Comparison of ENCODE assay signal across 27 cellular contexts in the genomic region with DNA sequence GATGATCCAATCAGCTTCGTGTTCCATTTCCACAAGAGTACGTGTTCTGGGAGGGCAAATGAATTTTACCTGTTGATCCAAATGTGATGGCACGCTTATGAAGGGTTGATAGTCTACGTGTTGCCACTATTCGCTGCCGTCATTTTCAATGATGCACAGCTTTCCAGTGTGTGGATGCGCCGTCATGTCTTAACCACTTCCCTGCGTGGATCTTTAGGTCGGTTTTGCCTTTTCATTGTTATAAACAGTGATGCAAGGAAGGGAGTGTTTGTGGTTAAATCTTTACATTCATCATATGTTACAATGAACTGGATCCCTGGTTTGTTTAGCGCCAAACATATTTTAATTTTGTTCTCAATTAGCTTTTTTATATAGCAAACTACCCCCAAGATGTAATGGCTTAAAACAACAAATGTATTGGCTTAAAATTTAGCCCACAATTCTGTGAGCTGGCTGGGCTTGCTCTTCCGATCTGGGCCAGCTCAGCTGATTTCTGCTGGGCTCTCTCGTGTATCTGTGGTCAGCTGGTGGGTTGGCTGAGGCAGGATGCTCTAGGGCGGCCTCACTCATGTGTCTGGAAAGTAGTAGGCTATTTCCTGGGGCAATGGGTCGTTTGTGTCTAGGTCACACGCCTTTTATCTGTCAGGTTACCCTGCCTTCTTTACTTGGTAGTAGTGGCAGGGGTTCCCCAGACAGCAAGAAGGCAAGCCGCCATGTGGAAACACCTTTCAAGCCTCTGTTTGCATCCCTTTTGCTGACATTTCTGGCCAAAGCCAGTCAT.
A peak's percentile ranks its signal among the peaks of the same experiment; 100 is the strongest.
DNase-seq lines count a peak whose midpoint lies in the region; ATAC-seq and TF ChIP-seq lines count a peak whose summit lies in the region.
"Had no signal": no experiment of that assay in that cellular context is flagged by ENCODE, and none has a peak within 500 bp of the region (broad histone marks: within the 10 kb centered on the region; RNA-seq: fewer than 3 reads in every experiment).

No MANE protein-coding gene starts in this region.

- H3K9me3 ChIP-seq in Loucy (ENCODE audit: insufficient read depth, low read depth, low read length) (no peaks in the 10 kb centered on the region), GM23248 (ENCODE audit: low read depth) (no peaks in the 10 kb centered on the region)
- H3K9me3 ChIP-seq: neutrophil, sigmoid colon had no signal

- H3K79me2 ChIP-seq in Loucy (ENCODE audit: insufficient read depth, low read length), result no peaks in the 10 kb centered on the region
- no peaks in the 10 kb centered on the region for H3K79me2 ChIP-seq in GM23248 (ENCODE audit: insufficient read depth)

- peaks cover 51% of the 10 kb centered on the region for H3K4me1 ChIP-seq in Loucy (ENCODE audit: insufficient read depth, low read length, poor library complexity, severe bottlenecking)
- peaks cover 15% of the 10 kb centered on the region; the same call in 1 of the 2 replicates for H3K4me1 ChIP-seq in GM23248 (ENCODE audit: insufficient read depth)

- H3F3A ChIP-seq in Loucy (ENCODE audit: low read depth) (no peaks in the 10 kb centered on the region; the same call in 1 of the 2 replicates), GM23248 (ENCODE audit: insufficient read depth) (0 out of 2 replicates have a peak, but pooled peaks cover 20% of the 10 kb centered on the region)

- H3K27me3 Mint-ChIP-seq in dendritic cell treated with granulocyte-macrophage colony-stimulating factor and Interleukin-4, amounts not matched to agents 40 ng/mL and 50 ng/mL, for 4 days, result no peaks in the 10 kb centered on the region
- H3K27me3 Mint-ChIP-seq: CD8-positive, alpha-beta memory T cell; progenitor cell of endocrine pancreas; type B pancreatic cell had no signal

- ATAC-seq in stimulated activated effector memory CD8-positive, alpha-beta T cell treated with anti-CD3 and anti-CD28 coated beads, Interleukin-12 subunit alpha, Interleukin-12 subunit beta, amount 100 ng/mL, for 72 hours, result peak; percentile 79

- WGBS in GM23248 (ENCODE audit: low coverage in 1 of 2, low lambda C conversion rate in 2 of 2, missing lambda C conversion rate in 2 of 2), 2 experiments, result 89 to 93% methylated on average over 17 of the region's 17 CpGs

- no peaks in the 10 kb centered on the region for H3K36me3 ChIP-seq in Loucy (ENCODE audit: insufficient read depth, low read length)
- H3K36me3 ChIP-seq in GM23248 (ENCODE audit: low read depth), result no peaks in the 10 kb centered on the region
- H3K36me3 ChIP-seq: neutrophil, sigmoid colon, WERI-Rb-1 had no signal

- H3K4me1 Mint-ChIP-seq in dendritic cell treated with granulocyte-macrophage colony-stimulating factor and Interleukin-4, amounts not matched to agents 40 ng/mL and 50 ng/mL, for 4 days (ENCODE audit: low read depth), result peaks cover 35% of the 10 kb centered on the region
- H3K4me1 Mint-ChIP-seq in stimulated activated effector memory CD8-positive, alpha-beta T cell treated with anti-CD3 and anti-CD28 coated beads, Interleukin-12 subunit alpha, Interleukin-12 subunit beta, amount 100 ng/mL, for 72 hours, result peaks cover 35% of the 10 kb centered on the region

- peak; percentile 52 for DNase-seq in NOMO-1 treated with DMSO at 0.1 percent for 48 hours (lab: John Stamatoyannopoulos, UW; ENCODE audit: unreplicated experiment)
- DNase-seq in NOMO-1 treated with dmso at 0.1 percent for 144 hours (lab: John Stamatoyannopoulos, UW; ENCODE audit: unreplicated experiment), result no peak
- DNase-seq in stimulated activated effector memory CD8-positive, alpha-beta T cell treated with anti-CD3 and anti-CD28 coated beads, Interleukin-12 subunit alpha, Interleukin-12 subunit beta, amount 100 ng/mL, for 72 hours (ENCODE audit: low spot score in 2 of 2), result no peak
- no peak for DNase-seq in GM19238 (ENCODE audit: insufficient read length, low spot score)
- no peak for DNase-seq in GM23248
- DNase-seq in Kasumi-1 (lab: John Stamatoyannopoulos, UW), result no peak
- DNase-seq: 8988T; activated CD4-positive, alpha-beta T cell treated with anti-CD3 and anti-CD28 coated beads, Interleukin-2, amount 50 U/mL, for 4 hours; activated effector memory CD4-positive, alpha-beta T cell treated with Interleukin-2 at 50 U/mL for 16 hours; CD8-positive, alpha-beta memory T cell; cerebellar nuclear complex; DMS53; GDM1; glutamatergic neuron; NCI-H1694 treated with DMSO at 0.1 percent for 48 hours; NCI-H2171 treated with DMSO at 0.1 percent for 48 hours; NCI-H526 treated with DMSO at 0.1 percent for 48 hours; sigmoid colon; stimulated activated CD4-positive, alpha-beta T cell treated with anti-CD3 and anti-CD28 coated beads, Interleukin-15, amount 100 ng/mL, for 24 hours; WERI-Rb-1 had no signal

- in situ Hi-C loops in GM23248 (cut with MboI), result no loop called here

- H3K4me2 ChIP-seq in Loucy (ENCODE audit: low read depth, low read length, poor library complexity, severe bottlenecking) (peak overlapping the region; percentile 52), GM23248 (ENCODE audit: unreplicated experiment) (no peak overlapping the region)

- no peak overlapping the region for H3K4me3 Mint-ChIP-seq in dendritic cell treated with granulocyte-macrophage colony-stimulating factor and Interleukin-4, amounts not matched to agents 40 ng/mL and 50 ng/mL, for 4 days
- H3K4me3 Mint-ChIP-seq in stimulated activated effector memory CD8-positive, alpha-beta T cell treated with anti-CD3 and anti-CD28 coated beads, Interleukin-12 subunit alpha, Interleukin-12 subunit beta, amount 100 ng/mL, for 72 hours, result peak overlapping the region; percentile 31
- H3K4me3 Mint-ChIP-seq: CD8-positive, alpha-beta memory T cell; type B pancreatic cell had no signal

- H4K20me1 ChIP-seq in Loucy (ENCODE audit: insufficient read depth, low read length, poor library complexity, severe bottlenecking) (no peaks in the 10 kb centered on the region), GM23248 (ENCODE audit: insufficient read depth) (no peaks in the 10 kb centered on the region)

- H3K27ac Mint-ChIP-seq in dendritic cell treated with granulocyte-macrophage colony-stimulating factor and Interleukin-4, amounts not matched to agents 40 ng/mL and 50 ng/mL, for 4 days, result peak overlapping the region; percentile 22
- peak overlapping the region; percentile 27 for H3K27ac Mint-ChIP-seq in stimulated activated effector memory CD8-positive, alpha-beta T cell treated with anti-CD3 and anti-CD28 coated beads, Interleukin-12 subunit alpha, Interleukin-12 subunit beta, amount 100 ng/mL, for 72 hours
- H3K27ac Mint-ChIP-seq: progenitor cell of endocrine pancreas, type B pancreatic cell had no signal

- H2AFZ ChIP-seq in Loucy (ENCODE audit: low read length), result no peak overlapping the region
- no peak overlapping the region for H2AFZ ChIP-seq in GM23248

- intact Hi-C loops in dendritic cell treated with granulocyte-macrophage colony-stimulating factor and Interleukin-4, amounts not matched to agents 40 ng/mL and 50 ng/mL, for 4 days (cut with micrococcal nuclease), result no loop called here

- no peak overlapping the region for H3K9ac ChIP-seq in Loucy (ENCODE audit: low read depth, low read length, poor library complexity, severe bottlenecking)
- no peak overlapping the region for H3K9ac ChIP-seq in GM23248

- no peaks in the 10 kb centered on the region for H3K9me3 Mint-ChIP-seq in dendritic cell treated with granulocyte-macrophage colony-stimulating factor and Interleukin-4, amounts not matched to agents 40 ng/mL and 50 ng/mL, for 4 days
- H3K9me3 Mint-ChIP-seq in stimulated activated effector memory CD8-positive, alpha-beta T cell treated with anti-CD3 and anti-CD28 coated beads, Interleukin-12 subunit alpha, Interleukin-12 subunit beta, amount 100 ng/mL, for 72 hours, result no peaks in the 10 kb centered on the region
- H3K9me3 Mint-ChIP-seq: CD8-positive, alpha-beta memory T cell had no signal

- TF ChIP-seq CTCF in Loucy (conservative IDR thresholded peaks at IDR 0.05; ENCODE audit: low read length), result no peak

- H3K27ac ChIP-seq in GM23248, result no peak overlapping the region
- H3K27ac ChIP-seq: HL-60, neutrophil, sigmoid colon, WERI-Rb-1 had no signal

- no peak overlapping the region for H3K4me3 ChIP-seq in Loucy (ENCODE audit: low read length, poor library complexity, severe bottlenecking)
- H3K4me3 ChIP-seq in GM23248, result no peak overlapping the region
- H3K4me3 ChIP-seq: lung, sigmoid colon had no signal

- H3K9me2 ChIP-seq in Loucy (replicated peaks; ENCODE audit: low read depth, low read length) (no peaks in the 10 kb centered on the region), GM23248 (ENCODE audit: insufficient read depth) (no peaks in the 10 kb centered on the region)

- H3K36me3 Mint-ChIP-seq in dendritic cell treated with granulocyte-macrophage colony-stimulating factor and Interleukin-4, amounts not matched to agents 40 ng/mL and 50 ng/mL, for 4 days (ENCODE audit: low read depth), result no peaks in the 10 kb centered on the region
- H3K36me3 Mint-ChIP-seq in stimulated activated effector memory CD8-positive, alpha-beta T cell treated with anti-CD3 and anti-CD28 coated beads, Interleukin-12 subunit alpha, Interleukin-12 subunit beta, amount 100 ng/mL, for 72 hours, result peaks cover 8% of the 10 kb centered on the region
- H3K36me3 Mint-ChIP-seq: type B pancreatic cell had no signal

- H3K27me3 ChIP-seq in Loucy (ENCODE audit: insufficient read depth, low read length, poor library complexity, severe bottlenecking), result no peaks in the 10 kb centered on the region
- H3K27me3 ChIP-seq in GM23248 (replicated peaks; ENCODE audit: insufficient read depth), result no peaks in the 10 kb centered on the region
- H3K27me3 ChIP-seq: neutrophil, sigmoid colon had no signal
